ENCODE assay signal across 8 cellular contexts in genomic region chr1:107057197-107058133, GRCh38. TPM values are rescaled to one million over a fixed set of nuclear protein-coding genes. Genes with fewer than 3 reads are reported as not detected.
DNase-seq lines count a peak whose midpoint lies in the region; TF ChIP-seq lines count a peak whose summit lies in the region.

No MANE protein-coding gene starts in this region.

- H3K4me1 ChIP-seq in HAP-1 (peaks cover 2% of the 10 kb centered on the region), breast epithelium (no peaks in the 10 kb centered on the region)

- no peak for TF ChIP-seq CTCF in GM12875 (IDR thresholded peaks at IDR 0.05; ENCODE audit: borderline replicate concordance, insufficient read depth, low read depth, low read length)
- no peak for TF ChIP-seq CTCF in breast epithelium (IDR thresholded peaks at IDR 0.05)

- H3K36me3 ChIP-seq in HAP-1 (replicated peaks) (peaks cover 5% of the 10 kb centered on the region; the same call in 1 of the 2 replicates), breast epithelium (no peaks in the 10 kb centered on the region)

- DNase-seq in HAP-1 (ENCODE audit: low spot score in 2 of 2), result peak; percentile 26 to 72
- peak; percentile 33 for DNase-seq in LoVo (ENCODE audit: low spot score)
- peak; percentile 9 for DNase-seq in T-helper 9 cell
- peak; percentile 23 to 58 for DNase-seq in breast epithelium (ENCODE audit: low spot score in 2 of 2)
- peak; percentile 60 for DNase-seq in iPS-NIHi7 (ENCODE audit: extremely low spot score)
- DNase-seq in OCI-M2 (lab: John Stamatoyannopoulos, UW; ENCODE audit: unreplicated experiment), result no peak

- intact Hi-C loops in breast epithelium (cut with DNase I; ENCODE audit: low total_unique reads), result no loop called here

- H3K27ac ChIP-seq in breast epithelium (peak overlapping the region; percentile 84 to 87), skin epidermis (peak overlapping the region in 20 of 21 experiments; percentile 62 to 92 (median 82))

- H3K27me3 ChIP-seq in HAP-1 (ENCODE audit: low read depth) (no peaks in the 10 kb centered on the region), breast epithelium (no peaks in the 10 kb centered on the region)

- H3K4me3 ChIP-seq in GM12875 (ENCODE audit: low read depth, low read length), result peak overlapping the region; percentile 92
- peak overlapping the region; percentile 64 for H3K4me3 ChIP-seq in HAP-1
- H3K4me3 ChIP-seq in breast epithelium, result peak overlapping the region; percentile 68 to 85 (median 80)
- H3K4me3 ChIP-seq in skin epidermis, result peak overlapping the region; percentile 71 to 96 (median 87)

- H3K9me3 ChIP-seq in HAP-1, result no peaks in the 10 kb centered on the region
- no peaks in the 10 kb centered on the region for H3K9me3 ChIP-seq in breast epithelium

- TF ChIP-seq POLR2A in breast epithelium (IDR thresholded peaks at IDR 0.05), result no peak

- in situ Hi-C loops in HAP-1 (cut with MboI; ENCODE audit: low sequenced_read_pairs), result no loop called here

RNA-seq across cellular contexts. Expression of gene PRMT6, which starts 1.0 kb away (rescaled TPM):
- 10 to 100 TPM in 2 of 3 donors, 1 to 10 TPM in 1; 6.7 to 18.7 (median 17.6) TPM for total RNA-seq in breast epithelium
